ENCODE assay signal across 9 cellular contexts in the genomic region with DNA sequence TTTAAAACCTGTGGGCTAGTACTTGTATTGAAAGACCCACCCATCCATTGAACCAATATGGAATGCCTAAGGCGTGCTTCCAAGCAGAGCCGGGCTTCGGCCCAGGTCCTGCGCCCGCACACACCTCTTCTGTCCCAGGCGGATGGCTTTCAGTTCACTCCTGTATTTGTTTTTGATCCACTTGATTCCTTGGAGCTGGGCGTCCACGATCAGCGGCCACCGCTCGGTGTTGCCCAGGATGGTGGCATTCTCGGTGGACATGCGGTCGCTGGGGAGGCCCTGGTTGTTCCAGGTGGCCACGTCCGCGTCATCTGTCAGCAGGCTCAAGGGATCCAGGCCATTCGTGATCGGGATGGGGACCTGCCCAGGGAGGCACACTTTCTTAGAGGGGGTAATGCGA.
"Had no signal": no experiment of that assay in that cellular context is flagged by ENCODE, and none has a peak within 500 bp of the region (broad histone marks: within the 10 kb centered on the region; RNA-seq: fewer than 3 reads in every experiment).

No MANE protein-coding gene starts in this region.

- H3K9ac ChIP-seq: GM23248 had no signal

- DNase-seq: GM23248, GOT3, H7, HFFc6 had no signal

- H3K4me3 ChIP-seq: GM23248, HAP-1 had no signal

- H3K9me3 ChIP-seq: HAP-1 had no signal

- H3K27ac Mint-ChIP-seq: HFFc6, IgD-negative memory B cell had no signal

- H2AFZ ChIP-seq: GM23248 had no signal

- H3K36me3 Mint-ChIP-seq: IgD-negative memory B cell had no signal

- H3K4me3 Mint-ChIP-seq: HFFc6, IgD-negative memory B cell had no signal

- H3K27me3 Mint-ChIP-seq: IgD-negative memory B cell had no signal

- H3K4me1 ChIP-seq: HAP-1 had no signal

- ATAC-seq: HCT116, HepG2 had no signal

- H3K36me3 ChIP-seq: HAP-1 had no signal

- H3K9me3 Mint-ChIP-seq: HFFc6, IgD-negative memory B cell had no signal

- H3K27ac ChIP-seq: GM23248, HL-60 had no signal
